Comparison of ENCODE assay signal across 8 cellular contexts in genomic region chr3:50246517-50246954, GRCh38. TPM values are rescaled to one million over a fixed set of nuclear protein-coding genes. Genes with fewer than 3 reads are reported as not detected.
DNase-seq lines count a peak whose midpoint lies in the region; ATAC-seq, FAIRE-seq and TF ChIP-seq lines count a peak whose summit lies in the region.

No MANE protein-coding gene starts in this region.

- 0 out of 2 replicates have a peak, but pooled peaks have one; percentile 2 for TF ChIP-seq CTCF in A673 (conservative IDR thresholded peaks at IDR 0.05; ENCODE audit: low read depth, low read length)
- TF ChIP-seq CTCF in WTC11 (IDR thresholded peaks at IDR 0.05), result no peak

- H3K27ac Mint-ChIP-seq in WTC11 (peak overlapping the region; percentile 89), memory B cell (peak overlapping the region; percentile 61)

- no peaks in the 10 kb centered on the region for H3K27me3 Mint-ChIP-seq in WTC11 (ENCODE audit: low read depth)
- H3K27me3 Mint-ChIP-seq in memory B cell, result no peaks in the 10 kb centered on the region

- peak overlapping the region; percentile 74 for H3K27ac ChIP-seq in A673 (ENCODE audit: low read depth, low read length, poor library complexity, severe bottlenecking)
- H3K27ac ChIP-seq in caudate nucleus (ENCODE audit: low read depth, low read length), result peak overlapping the region; percentile 85

- H3K4me3 Mint-ChIP-seq in WTC11 (peak overlapping the region; percentile 40; the same call in 1 of the 2 replicates), memory B cell (peak overlapping the region; percentile 52)

- DNase-seq in A673 (ENCODE audit: low spot score) (peak; percentile 39), HTR-8/SVneo (ENCODE audit: insufficient read length, low spot score) (peak; percentile 69), WTC11 (ENCODE audit: low spot score) (no peak), caudate nucleus (lab: John Stamatoyannopoulos, UW) (no peak), memory B cell (ENCODE audit: low spot score in 2 of 2) (peak in 1 of 2 donors; percentile 30), superior temporal gyrus (ENCODE audit: extremely low spot score) (no peak)
- DNase-seq in stimulated activated CD8-positive, alpha-beta memory T cell treated with anti-CD3 and anti-CD28 coated beads, Interleukin-4, amount 100 ng/mL, for 1 hour (ENCODE audit: low read depth in 2 of 2, low spot score in 1 of 2), result peak; percentile 56 to 63

- peak overlapping the region; percentile 42 for H3K4me3 ChIP-seq in A673 (ENCODE audit: low read depth, low read length, poor library complexity, severe bottlenecking)

- H3K9me3 Mint-ChIP-seq in WTC11 (no peaks in the 10 kb centered on the region), memory B cell (no peaks in the 10 kb centered on the region)

- peak; percentile 45 for ATAC-seq in GM19438 (IDR thresholded peaks at IDR 0.05; ENCODE audit: low read depth, unreplicated experiment)
- peak; percentile 33 for ATAC-seq in WTC11
- peak; percentile 45 for ATAC-seq in memory B cell (ENCODE audit: low read depth)

- H3K4me1 Mint-ChIP-seq in WTC11 (peaks cover 55% of the 10 kb centered on the region), memory B cell (peaks cover 55% of the 10 kb centered on the region)

- intact Hi-C loops in A673 (cut with micrococcal nuclease; ENCODE audit: unreplicated experiment), result loop anchor here (1.0 kb wide), 1 partner anchor 19 kb away; no protein-coding TSS in a partner anchor

- BruUV-seq in A673 (replicated peaks; lab: Mats Ljungman, UMichigan), result no TSS peak

- peaks cover 14% of the 10 kb centered on the region for H3K4me1 ChIP-seq in A673 (ENCODE audit: insufficient read depth, low read length, poor library complexity, severe bottlenecking)

- peak; percentile 75 for FAIRE-seq in HTR-8/SVneo (lab: Jason Lieb, UNC)

- H3K36me3 Mint-ChIP-seq in WTC11, result peaks cover 7% of the 10 kb centered on the region; the same call in 1 of the 2 replicates
- H3K36me3 Mint-ChIP-seq in memory B cell, result peaks cover 4% of the 10 kb centered on the region

- no peaks in the 10 kb centered on the region for H3K9me3 ChIP-seq in A673 (ENCODE audit: low read depth, low read length, poor library complexity, severe bottlenecking)

- CTCF ChIA-PET in A673 (lab: Charles Lee) (interaction anchor here (0.8 to 1.5 kb wide), 5 partner anchors 11 to 52 kb away, joined by 3 to 17 read pairs (median 4); partner anchors contain the start of gene GNAI2), WTC11 (lab: Charles Lee) (interaction anchor here (0.5 to 6.0 kb wide), 50 partner anchors 9 to 406 kb away, joined by 3 to 154 read pairs (median 5); partner anchors contain the start of genes C3orf18, CYB561D2, GNAI2 and GNAT1)

- no peaks in the 10 kb centered on the region for H3K27me3 ChIP-seq in A673 (replicated peaks; ENCODE audit: insufficient read depth, low read depth, low read length, poor library complexity)

- H3K36me3 ChIP-seq in A673 (ENCODE audit: insufficient read depth, low read length, poor library complexity, severe bottlenecking), result no peaks in the 10 kb centered on the region

- POLR2A ChIA-PET in A673 (lab: Charles Lee; ENCODE audit: low non-redundant PET) (no interaction called here), WTC11 (lab: Charles Lee) (interaction anchor here (0.7 to 1.7 kb wide), 8 partner anchors 8 to 124 kb away, joined by 3 to 10 read pairs (median 4); no protein-coding TSS in a partner anchor)

TF ChIP-seq in WTC11, 78 proteins besides CTCF, POLR2A, EP300 and RAD21:
- no peak for TF ChIP-seq CBFB (CRISPR knock-in tag; IDR thresholded peaks at IDR 0.05; ENCODE audit: low read depth)
- no peak for TF ChIP-seq E2F1 (CRISPR knock-in tag; IDR thresholded peaks at IDR 0.05)
- TF ChIP-seq AFF4 (CRISPR knock-in tag; IDR thresholded peaks at IDR 0.05; ENCODE audit: borderline replicate concordance), result no peak
- TF ChIP-seq TCF7 (CRISPR knock-in tag; IDR thresholded peaks at IDR 0.05; ENCODE audit: low read depth), result peak; percentile 39; the same call in 1 of the 2 replicates
- TF ChIP-seq ZBTB21 (CRISPR knock-in tag; IDR thresholded peaks at IDR 0.05; ENCODE audit: borderline replicate concordance), result 0 out of 2 replicates have a peak, but pooled peaks have one; percentile 21
- no peak for TF ChIP-seq FOXJ3 (CRISPR knock-in tag; IDR thresholded peaks at IDR 0.05; ENCODE audit: borderline replicate concordance)
- TF ChIP-seq RELA (CRISPR knock-in tag; IDR thresholded peaks at IDR 0.05; ENCODE audit: borderline replicate concordance), result no peak

RNA-seq across cellular contexts. Expression of gene GNAI2, which starts 10.5 kb away (rescaled TPM):
- 115 and 124 TPM in 2 replicates for total RNA-seq in A673 (2021)
- total RNA-seq in WTC11 (2021), result 181 to 185 TPM (median 185 TPM) in 3 replicates

RNA-seq across cellular contexts. Expression of gene SEMA3B, which starts 22.4 kb away (rescaled TPM):
- total RNA-seq in A673 (2021), result 0.43 and 2.0 TPM in 2 replicates
- 7.3 to 9.0 TPM (median 8.7 TPM) in 3 replicates for total RNA-seq in WTC11 (2021)

RNA-seq across cellular contexts. Expression of gene LSMEM2, which starts 32.4 kb away (rescaled TPM):
- total RNA-seq in A673 (2021) (not detected in 2 replicates), WTC11 (2021) (0.41 to 0.60 TPM (median 0.57 TPM) in 3 replicates)

RNA-seq across cellular contexts. Expression of gene SLC38A3, which starts 41.5 kb away (rescaled TPM):
- total RNA-seq in A673 (2021), result 0.31 TPM in 1 of 2 replicates, not detected in the other
- 0.90 to 1.6 TPM (median 1.3 TPM) in 3 replicates for total RNA-seq in WTC11 (2021)

RNA-seq across cellular contexts. Expression of gene IFRD2, which starts 45.7 kb away (rescaled TPM):
- total RNA-seq in A673 (2021) (62.2 and 77.4 TPM in 2 replicates), WTC11 (2021) (63.2 to 92.0 TPM (median 75.6 TPM) in 3 replicates)

Comparison
In these comparisons a context has a peak if more than half of its experiments do, and no peak if none do; other contexts are left out.
1. DNase-seq: peak in A673 (single experiment), HTR-8/SVneo (single experiment) and stimulated activated CD8-positive, alpha-beta memory T cell treated with anti-CD3 and anti-CD28 coated beads, Interleukin-4, amount 100 ng/mL, for 1 hour (2 of 2); none in WTC11 (single experiment), caudate nucleus (0 of 61) and superior temporal gyrus (single experiment).
2. Peak in every context shown above with its lines, with median percentiles within 50 percentile points of each other: ATAC-seq.